In the genomic region with DNA sequence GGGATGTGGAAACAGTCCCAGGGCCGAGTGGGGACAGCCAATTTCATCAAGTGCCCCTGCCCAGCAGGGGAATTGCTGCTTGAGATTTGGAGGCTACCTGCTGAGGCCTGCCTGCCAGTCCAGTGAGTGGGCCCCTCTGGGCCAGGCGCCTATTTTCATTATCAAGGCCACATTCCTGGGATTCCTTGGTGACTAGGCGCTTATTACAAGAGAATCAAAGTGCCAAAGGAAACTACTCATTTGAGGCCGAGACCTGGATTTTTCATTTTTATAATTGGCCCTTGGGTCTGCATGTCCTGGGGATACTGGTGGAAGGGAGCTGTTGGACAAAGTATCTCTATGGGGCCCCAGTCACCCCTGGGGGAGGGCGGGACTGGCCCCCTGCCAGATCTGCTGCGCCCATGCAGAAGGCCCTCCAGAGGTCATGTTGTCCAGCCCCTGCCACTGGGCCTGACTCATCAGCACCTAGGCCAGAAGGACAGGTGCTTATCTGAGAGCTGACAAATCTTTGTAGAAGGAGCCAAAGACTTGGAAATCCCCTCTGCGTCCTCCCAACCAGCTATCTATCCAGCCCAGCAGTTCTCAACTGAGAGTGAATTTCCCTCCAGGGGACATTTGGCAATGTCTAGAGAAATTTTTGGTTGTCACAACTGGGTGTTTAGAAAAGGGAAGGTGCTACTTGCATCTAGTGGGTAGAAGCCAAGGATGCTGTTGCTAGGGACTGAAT, we compare ENCODE assay signal across 8 cellular contexts. TPM values are rescaled to one million over a fixed set of nuclear protein-coding genes. Genes with fewer than 3 reads are reported as not detected.
DNase-seq lines count a peak whose midpoint lies in the region; ATAC-seq, FAIRE-seq and TF ChIP-seq lines count a peak whose summit lies in the region.

No MANE protein-coding gene starts in this region.

- H3K4me1 Mint-ChIP-seq in endodermal cell (peaks cover 24% of the 10 kb centered on the region), T-helper 17 cell (peaks cover 2% of the 10 kb centered on the region)

- TF ChIP-seq CTCF in endodermal cell (conservative IDR thresholded peaks at IDR 0.05) (no peak), prostate gland (IDR thresholded peaks at IDR 0.05) (no peak), uterus (IDR thresholded peaks at IDR 0.05) (no peak)

- H3K9ac ChIP-seq in HUES64 (ENCODE audit: low read depth, low read length): no peak overlapping the region; the same call in 1 of the 2 replicates
- peak overlapping the region; percentile 41 for H3K9ac ChIP-seq in endodermal cell (ENCODE audit: extremely low read depth, low read length, poor library complexity, severe bottlenecking)

- H3K27me3 ChIP-seq in HUES64 (ENCODE audit: insufficient read depth, low read length): no peaks in the 10 kb centered on the region
- H3K27me3 ChIP-seq in endodermal cell (ENCODE audit: control insufficient read depth, insufficient read depth, low read length, poor library complexity, severe bottlenecking): no peaks in the 10 kb centered on the region
- H3K27me3 ChIP-seq in prostate gland (replicated peaks; ENCODE audit: insufficient read depth): no peaks in the 10 kb centered on the region
- no peaks in the 10 kb centered on the region for H3K27me3 ChIP-seq in uterus
- H3K27me3 ChIP-seq in small intestine (ENCODE audit: control insufficient read depth in 2 of 2, insufficient read depth in 2 of 2, low read length in 2 of 2): no peaks in the 10 kb centered on the region

- H3K27ac ChIP-seq in HUES64 (ENCODE audit: low read depth, low read length): peak overlapping the region; percentile 62
- peak overlapping the region; percentile 52 for H3K27ac ChIP-seq in endodermal cell (ENCODE audit: low read depth, low read length)
- H3K27ac ChIP-seq in prostate gland: peak overlapping the region; percentile 29 to 57
- H3K27ac ChIP-seq in uterus: no peak overlapping the region
- no peak overlapping the region for H3K27ac ChIP-seq in small intestine (ENCODE audit: low read depth in 1 of 2, low read length in 1 of 2)

- WGBS in HUES64: 62% methylated on average over 7 of the region's 7 CpGs
- 66 to 68% methylated on average over 6 to 7 of the region's 7 CpGs for WGBS in endodermal cell (ENCODE audit: insufficient coverage in 1 of 2, insufficient read length in 1 of 2), 2 experiments
- WGBS in prostate gland: 27% methylated on average over 7 of the region's 7 CpGs
- 36 to 64% (median 49%) methylated on average over 7 of the region's 7 CpGs for WGBS in small intestine, 3 donors

- no peaks in the 10 kb centered on the region for H3K9me3 Mint-ChIP-seq in endodermal cell

- TF ChIP-seq POLR2A in prostate gland (IDR thresholded peaks at IDR 0.05) (no peak), uterus (IDR thresholded peaks at IDR 0.05) (no peak)

- FAIRE-seq in small intestine (lab: Jason Lieb, UNC): no peak

- no peak overlapping the region for H3K4me3 ChIP-seq in HUES64 (ENCODE audit: low read length)
- no peak overlapping the region for H3K4me3 ChIP-seq in endodermal cell (ENCODE audit: low read length)
- no peak overlapping the region for H3K4me3 ChIP-seq in prostate gland
- no peak overlapping the region for H3K4me3 ChIP-seq in uterus
- no peak overlapping the region for H3K4me3 ChIP-seq in small intestine (ENCODE audit: low read depth in 1 of 2, low read length in 2 of 2)

- H3K4me3 Mint-ChIP-seq in endodermal cell (no peak overlapping the region), T-helper 17 cell (no peak overlapping the region)

- H3K36me3 ChIP-seq in HUES64 (ENCODE audit: insufficient read depth, low read length): no peaks in the 10 kb centered on the region
- no peaks in the 10 kb centered on the region for H3K36me3 ChIP-seq in endodermal cell (ENCODE audit: control insufficient read depth, insufficient read depth, low read length)
- no peaks in the 10 kb centered on the region for H3K36me3 ChIP-seq in prostate gland
- no peaks in the 10 kb centered on the region for H3K36me3 ChIP-seq in uterus
- H3K36me3 ChIP-seq in small intestine (ENCODE audit: control insufficient read depth in 2 of 2, insufficient read depth in 2 of 2, low read length in 2 of 2): no peaks in the 10 kb centered on the region

- peak; percentile 58 for ATAC-seq in GM18870 (IDR thresholded peaks at IDR 0.05; ENCODE audit: unreplicated experiment)
- no peak for ATAC-seq in T-helper 17 cell

- H3K4me1 ChIP-seq in HUES64 (ENCODE audit: insufficient read depth, low read length) (0 out of 2 replicates have a peak, but pooled peaks cover 4% of the 10 kb centered on the region), endodermal cell (ENCODE audit: control insufficient read depth, insufficient read depth, low read length) (peaks cover 8% of the 10 kb centered on the region), prostate gland (replicated peaks) (no peaks in the 10 kb centered on the region), uterus (no peaks in the 10 kb centered on the region), small intestine (ENCODE audit: control insufficient read depth in 2 of 2, insufficient read depth in 1 of 2, low read depth in 1 of 2, low read length in 1 of 2) (no peaks in the 10 kb centered on the region)

- H3K36me3 Mint-ChIP-seq in endodermal cell (ENCODE audit: low read depth) (no peaks in the 10 kb centered on the region), T-helper 17 cell (ENCODE audit: low read depth) (no peaks in the 10 kb centered on the region)

- no peaks in the 10 kb centered on the region for H3K27me3 Mint-ChIP-seq in endodermal cell (ENCODE audit: insufficient read depth)
- peaks cover 22% of the 10 kb centered on the region for H3K27me3 Mint-ChIP-seq in T-helper 17 cell

- DNase-seq in endodermal cell (peak; percentile 89), prostate gland (ENCODE audit: low spot score) (peak; percentile 78), T-helper 17 cell (no peak), uterus (no peak), small intestine (no peak), T-helper 1 cell (no peak)

- H3K9me3 ChIP-seq in HUES64 (ENCODE audit: insufficient read depth, low read depth, low read length) (no peaks in the 10 kb centered on the region), endodermal cell (ENCODE audit: control insufficient read depth, low read length) (no peaks in the 10 kb centered on the region), prostate gland (no peaks in the 10 kb centered on the region), T-helper 17 cell (ENCODE audit: control insufficient read depth, low read length, poor library complexity, severe bottlenecking) (no peaks in the 10 kb centered on the region), uterus (no peaks in the 10 kb centered on the region), small intestine (ENCODE audit: control insufficient read depth, low read depth) (no peaks in the 10 kb centered on the region)

- H3K27ac Mint-ChIP-seq in endodermal cell (peak overlapping the region; percentile 95), T-helper 17 cell (no peak overlapping the region)

- intact Hi-C loops in prostate gland (cut with DNase I) (no loop called here), uterus (cut with DNase I; ENCODE audit: low total_unique reads) (no loop called here)

RNA-seq across cellular contexts. Expression of a gene that starts 45.6 kb away (rescaled TPM):
- not detected for polyA plus RNA-seq in HUES64 (2013, experiment 1 of 2)
- not detected for polyA plus RNA-seq in HUES64 (2013, experiment 2 of 2)
- total RNA-seq in endodermal cell: 1 to 10 TPM in 1 of 2 donors, under 1 TPM in 1; 0.44 to 3.5 TPM
- 0.18 TPM for polyA plus RNA-seq in endodermal cell (2013, experiment 1 of 2)
- 0.17 TPM for polyA plus RNA-seq in endodermal cell (2013, experiment 2 of 2)
- total RNA-seq in prostate gland: 1 to 10 TPM in 1 of 2 donors, not detected in 1; 1.2 TPM
- total RNA-seq in T-helper 17 cell: under 1 TPM in 1 of 2 donors, not detected in 1; 0.18 TPM
- total RNA-seq in uterus: not detected
- polyA plus RNA-seq in small intestine: under 1 TPM in 1 of 3 donors, not detected in 2; 0.09 TPM

Comparison
In these comparisons a context has a peak if more than half of its experiments do, and no peak if none do; other contexts are left out.
1. H3K27ac ChIP-seq: peak in HUES64 (single experiment), endodermal cell (single experiment) and prostate gland (2 of 2); none in uterus (0 of 2) and small intestine (0 of 2).
2. DNase-seq: peak in endodermal cell (single experiment) and prostate gland (single experiment); none in T-helper 17 cell (0 of 3), uterus (0 of 2), small intestine (single experiment) and T-helper 1 cell (0 of 5).